ENCODE assay signal across 1 cellular context in genomic region chr13:85141425-85141824, GRCh38.
TF ChIP-seq lines count a peak whose summit lies in the region.

No MANE protein-coding gene starts in this region.

TF ChIP-seq in H1, 55 proteins besides CTCF, POLR2A, EP300 and RAD21 (continued from another document):
- TF ChIP-seq ATF2 (IDR thresholded peaks at IDR 0.05; ENCODE audit: low read length) (no peak), CHD7 (IDR thresholded peaks at IDR 0.05; ENCODE audit: insufficient replicate concordance, low read length) (no peak), SAP30 (IDR thresholded peaks at IDR 0.05; ENCODE audit: insufficient read depth, insufficient replicate concordance, low read length) (no peak), PHF8 (conservative IDR thresholded peaks at IDR 0.05; ENCODE audit: low read depth, low read length) (no peak)
